8 cellular contexts compared by ENCODE assay signal in genomic region chr6:45422541-45423110, GRCh38. TPM values are rescaled to one million over a fixed set of nuclear protein-coding genes. Genes with fewer than 3 reads are reported as not detected.
A peak's percentile ranks its signal among the peaks of the same experiment; 100 is the strongest.
DNase-seq lines count a peak whose midpoint lies in the region; ATAC-seq, FAIRE-seq and TF ChIP-seq lines count a peak whose summit lies in the region.

No MANE protein-coding gene starts in this region.

- no peak for ATAC-seq in GM19023 (IDR thresholded peaks at IDR 0.05; ENCODE audit: unreplicated experiment)

- DNase-seq in GM12865 (ENCODE audit: low read depth), result peak; percentile 52
- peak; percentile 62 for DNase-seq in activated gamma-delta T cell treated with Interleukin-2 at 50 U/mL for 16 hours
- peak; percentile 36 to 76 for DNase-seq in cardiac muscle cell (ENCODE audit: low read depth in 1 of 2, low spot score in 1 of 2)
- peak; percentile 80 for DNase-seq in posterior vena cava (ENCODE audit: low spot score)
- DNase-seq in kidney glomerular epithelial cell (lab: John Stamatoyannopoulos, UW), result no peak
- DNase-seq in GM12891 (ENCODE audit: insufficient read length, low spot score), result no peak

- H3K27ac ChIP-seq in OCI-LY3 (ENCODE audit: low read length), result no peak overlapping the region
- H3K27ac ChIP-seq in cardiac muscle cell, result no peak overlapping the region

- peaks cover 19% of the 10 kb centered on the region for H3K4me1 ChIP-seq in OCI-LY3 (ENCODE audit: low read length)
- peaks cover 5% of the 10 kb centered on the region for H3K4me1 ChIP-seq in cardiac muscle cell (ENCODE audit: low read depth)

- intact Hi-C loops in posterior vena cava (cut with DNase I), result no loop called here

- H3K9me3 ChIP-seq in OCI-LY3 (ENCODE audit: insufficient read depth, low read length) (no peaks in the 10 kb centered on the region), cardiac muscle cell (ENCODE audit: low read depth) (no peaks in the 10 kb centered on the region)

- H3K36me3 ChIP-seq in OCI-LY3 (replicated peaks; ENCODE audit: low read depth, low read length) (no peaks in the 10 kb centered on the region), cardiac muscle cell (no peaks in the 10 kb centered on the region)

- TF ChIP-seq POLR2A in GM12891 (IDR thresholded peaks at IDR 0.05; ENCODE audit: low read depth, low read length), result no peak

- no peaks in the 10 kb centered on the region for H3K79me2 ChIP-seq in OCI-LY3 (ENCODE audit: low read length)

- no peak for FAIRE-seq in GM12891 (lab: Jason Lieb, UNC)

- H3K27me3 ChIP-seq in OCI-LY3 (ENCODE audit: low read depth, low read length) (peaks cover 81% of the 10 kb centered on the region), cardiac muscle cell (peaks cover 90% of the 10 kb centered on the region)

- H2AFZ ChIP-seq in OCI-LY3 (ENCODE audit: low read depth, low read length), result peak overlapping the region; percentile 33; the same call in 1 of the 2 replicates

- TF ChIP-seq CTCF in GM12865 (IDR thresholded peaks at IDR 0.05; ENCODE audit: insufficient read depth, low read depth, low read length, missing control alignments) (no peak), OCI-LY3 (IDR thresholded peaks at IDR 0.05; ENCODE audit: low read depth, low read length) (no peak), cardiac muscle cell (IDR thresholded peaks at IDR 0.05; ENCODE audit: low read depth, low read length) (no peak)

- H3K4me3 ChIP-seq in GM12865 (ENCODE audit: low read depth, low read length) (peak overlapping the region; percentile 36), OCI-LY3 (ENCODE audit: low read length) (peak overlapping the region; percentile 78), cardiac muscle cell (peak overlapping the region; percentile 48)

- no peaks in the 10 kb centered on the region; the same call in 1 of the 2 replicates for H4K20me1 ChIP-seq in OCI-LY3 (ENCODE audit: insufficient read depth, low read length)

- H3K9ac ChIP-seq in OCI-LY3 (ENCODE audit: low read length), result no peak overlapping the region

- H3K4me2 ChIP-seq in OCI-LY3 (ENCODE audit: low read length), result peak overlapping the region; percentile 97

TF ChIP-seq in GM12891, 5 proteins besides CTCF, POLR2A, EP300 and RAD21:
- TF ChIP-seq TAF1 (IDR thresholded peaks at IDR 0.05; ENCODE audit: low read depth, low read length) (no peak), POU2F2 (IDR thresholded peaks at IDR 0.05; ENCODE audit: low read depth, low read length) (no peak), PAX5 (IDR thresholded peaks at IDR 0.05; ENCODE audit: insufficient read depth, low read length, severe bottlenecking) (no peak), POLR2AphosphoS5 (IDR thresholded peaks at IDR 0.05; ENCODE audit: low read depth, low read length) (no peak), SPI1 (IDR thresholded peaks at IDR 0.05; ENCODE audit: low read depth, low read length) (no peak)

RNA-seq across cellular contexts. Expression of gene SUPT3H, which starts 44.9 kb away (rescaled TPM):
- total RNA-seq in cardiac muscle cell (8.0 and 12.4 TPM in 2 replicates), posterior vena cava (10 to 100 TPM in 1 of 2 donors, 1 to 10 TPM in 1; 7.9 to 10.3 TPM)
- 19.4 and 31.9 TPM in 2 replicates for polyA plus RNA-seq in cardiac muscle cell
- polyA plus RNA-seq in GM12891 (2012; ENCODE audit: low read depth, missing spikeins), result 4.3 TPM

Comparison
In these comparisons a context has a peak if more than half of its experiments do, and no peak if none do; other contexts are left out.
1. DNase-seq: peak in GM12865 (single experiment), activated gamma-delta T cell treated with Interleukin-2 at 50 U/mL for 16 hours (single experiment), cardiac muscle cell (2 of 2) and posterior vena cava (single experiment); none in kidney glomerular epithelial cell (single experiment) and GM12891 (single experiment).
2. Peak in every context shown above with its lines, with median percentiles within 50 percentile points of each other: H3K4me3 ChIP-seq.